Comparison of ENCODE assay signal across 12 cellular contexts in genomic region chr16:55686671-55687070, GRCh38. TPM values are rescaled to one million over a fixed set of nuclear protein-coding genes. Genes with fewer than 3 reads are reported as not detected.
"Had no signal": no experiment of that assay in that cellular context is flagged by ENCODE, and none has a peak within 500 bp of the region (broad histone marks: within the 10 kb centered on the region; RNA-seq: fewer than 3 reads in every experiment).

No MANE protein-coding gene starts in this region.

- H3K36me3 ChIP-seq: HAP-1 had no signal

- H3K9me3 ChIP-seq: HAP-1 had no signal

- H3K4me3 ChIP-seq: GM23248, GM23338, HAP-1 had no signal

- H3K4me2 ChIP-seq: GM23338 had no signal

- DNase-seq: GM23248, GOT3, H7, H9, HCEC 1CT, HFFc6 had no signal

- H3K9ac ChIP-seq: GM23248 had no signal

- H3K27ac ChIP-seq: GM23248 had no signal

- H2AFZ ChIP-seq: GM23248, GM23338 had no signal

- FAIRE-seq: H1, H54 had no signal

- H3K4me1 ChIP-seq: HAP-1 had no signal

- ATAC-seq: GM23338, HCT116 had no signal

RNA-seq across cellular contexts. Expression of gene SLC6A2, which starts 30.9 kb away (rescaled TPM):
- total RNA-seq: GM23248, H1, H4, HFFc6 had no signal
- polyA plus RNA-seq: GM23248 had no signal
